In genomic region chr11:123525072-123525471, GRCh38 we compare ENCODE assay signal across 17 cellular contexts.
DNase-seq lines count a peak whose midpoint lies in the region; ATAC-seq and TF ChIP-seq lines count a peak whose summit lies in the region.
"Had no signal": no experiment of that assay in that cellular context is flagged by ENCODE, and none has a peak within 500 bp of the region (broad histone marks: within the 10 kb centered on the region; RNA-seq: fewer than 3 reads in every experiment).

No MANE protein-coding gene starts in this region.

- H3K27me3 Mint-ChIP-seq in HFFc6 (ENCODE audit: insufficient read depth) (peaks cover 4% of the 10 kb centered on the region), natural killer cell (ENCODE audit: low read depth in 2 of 2) (peaks cover 0 to 7% of the 10 kb centered on the region in 2 donors)
- H3K27me3 Mint-ChIP-seq: activated B cell treated with CpG ODN at 0.5 μM for 24 hours; CD4-positive, CD25-positive, alpha-beta regulatory T cell; stimulated activated memory B cell treated with anti-CD40 and anti-IgM and Interleukin-4, amounts not matched to agents 10 μg/mL and 1 μg/mL and 100 μg/mL, for 72 hours; T-cell had no signal

- 32 to 53% methylated on average over 7 of the region's 7 CpGs for WGBS in heart right ventricle, 2 donors
- WGBS in lower leg skin, 2 donors = 26 to 39% methylated on average over 5 to 6 of the region's 7 CpGs

- ATAC-seq in heart right ventricle (peak; percentile 32 to 81 (median 46)), natural killer cell (no peak)
- ATAC-seq: left lobe of liver; stimulated activated memory B cell treated with anti-CD40 and anti-IgM and Interleukin-4, amounts not matched to agents 10 μg/mL and 1 μg/mL and 100 μg/mL, for 72 hours; T-cell had no signal

- peak overlapping the region; percentile 76 for H3K4me2 ChIP-seq in skeletal muscle satellite cell (ENCODE audit: low read length)
- H3K4me2 ChIP-seq: PC-9 had no signal

- peaks cover 47% of the 10 kb centered on the region for H3K4me1 Mint-ChIP-seq in HFFc6 (ENCODE audit: low read depth)
- no peaks in the 10 kb centered on the region for H3K4me1 Mint-ChIP-seq in natural killer cell
- H3K4me1 Mint-ChIP-seq: IgD-negative memory B cell; stimulated activated memory B cell treated with anti-CD40 and anti-IgM and Interleukin-4, amounts not matched to agents 10 μg/mL and 1 μg/mL and 100 μg/mL, for 72 hours; T-cell had no signal

- peak overlapping the region; percentile 28 for H3K4me3 ChIP-seq in astrocyte of the cerebellum (ENCODE audit: low read depth, low read length)
- H3K4me3 ChIP-seq in heart right ventricle = peak overlapping the region in 5 of 10 donors; percentile 21 to 43 (median 41)
- H3K4me3 ChIP-seq in skeletal muscle satellite cell (ENCODE audit: low read length) = peak overlapping the region; percentile 63
- no peak overlapping the region for H3K4me3 ChIP-seq in lower leg skin (ENCODE audit: low read depth, poor library complexity, severe bottlenecking)
- H3K4me3 ChIP-seq: PC-9, transverse colon had no signal

- H3K9me3 ChIP-seq in heart right ventricle (peaks cover 0 to 10% (median 0%) of the 10 kb centered on the region in 11 donors), skeletal muscle satellite cell (replicated peaks; ENCODE audit: low read length) (no peaks in the 10 kb centered on the region)
- H3K9me3 ChIP-seq: transverse colon had no signal

- H3K4me1 ChIP-seq in heart right ventricle (peaks cover 0 to 36% (median 4%) of the 10 kb centered on the region in 9 donors), skeletal muscle satellite cell (ENCODE audit: control insufficient read depth, insufficient read depth, low read length) (no peaks in the 10 kb centered on the region)
- H3K4me1 ChIP-seq: transverse colon had no signal

- DNase-seq in HFFc6 (no peak), astrocyte of the cerebellum (ENCODE audit: low read depth) (no peak), heart right ventricle (no peak), ACHN (no peak), lower leg skin (ENCODE audit: low spot score in 2 of 2) (no peak), natural killer cell (no peak)
- DNase-seq: activated B cell treated with CpG ODN at 0.5 μM for 24 hours; CD4-positive, CD25-positive, alpha-beta regulatory T cell; DND-41; NCI-H748 treated with DMSO at 0.1 percent for 48 hours; PC-9; T-cell; transverse colon had no signal

- H3K27me3 ChIP-seq in heart right ventricle = peaks cover 0 to 5% (median 0%) of the 10 kb centered on the region in 7 donors
- H3K27me3 ChIP-seq in skeletal muscle satellite cell (ENCODE audit: control insufficient read depth, insufficient read depth, low read length) = peaks cover 28% of the 10 kb centered on the region
- H3K27me3 ChIP-seq: transverse colon had no signal

- intact Hi-C loops in heart right ventricle (cut with DNase I) = no loop called here
- intact Hi-C loops in lower leg skin (cut with DNase I; ENCODE audit: low total_unique reads) = no loop called here
- intact Hi-C loops in natural killer cell (cut with micrococcal nuclease) = no loop called here

- TF ChIP-seq CTCF in HFFc6 (IDR thresholded peaks at IDR 0.05) (no peak), astrocyte of the cerebellum (IDR thresholded peaks at IDR 0.05; ENCODE audit: low read depth, low read length, missing control alignments) (no peak), heart right ventricle (IDR thresholded peaks at IDR 0.05) (no peak), lower leg skin (IDR thresholded peaks at IDR 0.05) (no peak), natural killer cell (IDR thresholded peaks at IDR 0.05) (no peak)

- in situ Hi-C loops in astrocyte of the cerebellum (cut with HindIII; ENCODE audit: low sequenced_read_pairs) = no loop called here
- in situ Hi-C loops in ACHN (cut with HindIII; ENCODE audit: low pct_ligation_motif_present, low pct_unique_long_range_greater_than_20kb, low sequenced_read_pairs) = no loop called here

- H3K4me3 Mint-ChIP-seq in HFFc6 (no peak overlapping the region), natural killer cell (no peak overlapping the region)
- H3K4me3 Mint-ChIP-seq: activated B cell treated with CpG ODN at 0.5 μM for 24 hours; CD4-positive, CD25-positive, alpha-beta regulatory T cell; IgD-negative memory B cell; stimulated activated memory B cell treated with anti-CD40 and anti-IgM and Interleukin-4, amounts not matched to agents 10 μg/mL and 1 μg/mL and 100 μg/mL, for 72 hours; T-cell had no signal

- TF ChIP-seq POLR2A in lower leg skin (IDR thresholded peaks at IDR 0.05) = no peak

- H3K36me3 Mint-ChIP-seq in HFFc6 (ENCODE audit: low read depth) (peaks cover 15% of the 10 kb centered on the region), natural killer cell (no peaks in the 10 kb centered on the region)
- H3K36me3 Mint-ChIP-seq: CD4-positive, CD25-positive, alpha-beta regulatory T cell; IgD-negative memory B cell; stimulated activated memory B cell treated with anti-CD40 and anti-IgM and Interleukin-4, amounts not matched to agents 10 μg/mL and 1 μg/mL and 100 μg/mL, for 72 hours; T-cell had no signal

- H3K27ac Mint-ChIP-seq in HFFc6 (peak overlapping the region; percentile 61), natural killer cell (no peak overlapping the region)
- H3K27ac Mint-ChIP-seq: activated B cell treated with CpG ODN at 0.5 μM for 24 hours; IgD-negative memory B cell; stimulated activated memory B cell treated with anti-CD40 and anti-IgM and Interleukin-4, amounts not matched to agents 10 μg/mL and 1 μg/mL and 100 μg/mL, for 72 hours; T-cell had no signal

- H3K36me3 ChIP-seq in heart right ventricle (no peaks in the 10 kb centered on the region), skeletal muscle satellite cell (ENCODE audit: insufficient read depth, low read length) (no peaks in the 10 kb centered on the region)
- H3K36me3 ChIP-seq: transverse colon had no signal

- no peak overlapping the region for H3K9ac ChIP-seq in skeletal muscle satellite cell (ENCODE audit: low read depth, low read length)

- H3K9me3 Mint-ChIP-seq in HFFc6 = no peaks in the 10 kb centered on the region
- H3K9me3 Mint-ChIP-seq in natural killer cell = peaks cover 0 to 3% of the 10 kb centered on the region in 2 donors
- H3K9me3 Mint-ChIP-seq: stimulated activated memory B cell treated with anti-CD40 and anti-IgM and Interleukin-4, amounts not matched to agents 10 μg/mL and 1 μg/mL and 100 μg/mL, for 72 hours had no signal

- peak overlapping the region in 6 of 10 donors; percentile 5 to 43 (median 24) for H3K27ac ChIP-seq in heart right ventricle
- H3K27ac ChIP-seq: PC-9, transverse colon had no signal

Comparison
In these comparisons a context has a peak if more than half of its experiments do, and no peak if none do; other contexts are left out.
1. ATAC-seq: peak in heart right ventricle (8 of 8); none in natural killer cell (0 of 3).